ENCODE assay signal across 10 cellular contexts in genomic region chr1:79667848-79668696, GRCh38.
DNase-seq lines count a peak whose midpoint lies in the region; ATAC-seq and TF ChIP-seq lines count a peak whose summit lies in the region.
"Had no signal": no experiment of that assay in that cellular context is flagged by ENCODE, and none has a peak within 500 bp of the region (broad histone marks: within the 10 kb centered on the region; RNA-seq: fewer than 3 reads in every experiment).

No MANE protein-coding gene starts in this region.

- H3K4me3 ChIP-seq in MG63 = no peak overlapping the region

- CTCF ChIA-PET in GM10248 (lab: Yijun Ruan, JAX) = interaction anchor here (1.1 to 1.3 kb wide), 2 partner anchors 11 to 17 kb away, joined by 3 to 4 read pairs; no protein-coding TSS in a partner anchor

- peak; percentile 18 for DNase-seq in GM10248 (ENCODE audit: extremely low spot score)
- DNase-seq in amygdala (lab: John Stamatoyannopoulos, UW) = no peak
- DNase-seq in activated CD4-positive, alpha-beta T cell treated with anti-CD3 and anti-CD28 coated beads for 1 hour = no peak
- no peak for DNase-seq in MG63
- DNase-seq: activated CD8-positive, alpha-beta memory T cell treated with anti-CD3 and anti-CD28 coated beads, Interleukin-2, amount 10 ng/mL, durations not matched to agents 7 days and 5 days; NK-92 treated with Interleukin-12 subunit alpha and Interleukin-12 subunit beta, amount 100 ng/mL, for 24 hours had no signal

- no peaks in the 10 kb centered on the region for H3K9me3 ChIP-seq in MG63

- TF ChIP-seq CTCF in GM10248 (IDR thresholded peaks at IDR 0.05; ENCODE audit: control extremely low read depth, extremely low read depth, low read depth, missing control alignments) = no peak

- no peaks in the 10 kb centered on the region for H3K36me3 ChIP-seq in MG63

- no peaks in the 10 kb centered on the region for H3K27me3 ChIP-seq in MG63

- POLR2A ChIA-PET in GM10248 (lab: Yijun Ruan, JAX) = no interaction called here

- ATAC-seq in GM19395 (IDR thresholded peaks at IDR 0.05; ENCODE audit: unreplicated experiment) = peak; percentile 98
- ATAC-seq in HG02798 (IDR thresholded peaks at IDR 0.05; ENCODE audit: poor library complexity, unreplicated experiment) = peak; percentile 92
- peak; percentile 90 for ATAC-seq in HG03520 (IDR thresholded peaks at IDR 0.05; ENCODE audit: unreplicated experiment)
- no peak for ATAC-seq in SK-N-SH treated with all-trans-retinoic acid at 6 μM for 48 hours
- ATAC-seq: activated CD8-positive, alpha-beta memory T cell treated with anti-CD3 and anti-CD28 coated beads, Interleukin-2, amount 10 ng/mL, durations not matched to agents 7 days and 5 days had no signal

TF ChIP-seq in SK-N-SH treated with all-trans-retinoic acid at 6 μM for 48 hours, 23 proteins besides CTCF, POLR2A, EP300 and RAD21:
- TF ChIP-seq OSR1 (CRISPR knock-in tag; IDR thresholded peaks at IDR 0.05) (no peak), TSHZ2 (CRISPR knock-in tag; IDR thresholded peaks at IDR 0.05) (no peak), ZNF565 (CRISPR knock-in tag; conservative IDR thresholded peaks at IDR 0.05; ENCODE audit: low read depth) (no peak), ISL1 (CRISPR knock-in tag; IDR thresholded peaks at IDR 0.05) (no peak), PATZ1 (CRISPR knock-in tag; IDR thresholded peaks at IDR 0.05; ENCODE audit: borderline replicate concordance) (no peak)
